20 cellular contexts compared by ENCODE assay signal in the genomic region with DNA sequence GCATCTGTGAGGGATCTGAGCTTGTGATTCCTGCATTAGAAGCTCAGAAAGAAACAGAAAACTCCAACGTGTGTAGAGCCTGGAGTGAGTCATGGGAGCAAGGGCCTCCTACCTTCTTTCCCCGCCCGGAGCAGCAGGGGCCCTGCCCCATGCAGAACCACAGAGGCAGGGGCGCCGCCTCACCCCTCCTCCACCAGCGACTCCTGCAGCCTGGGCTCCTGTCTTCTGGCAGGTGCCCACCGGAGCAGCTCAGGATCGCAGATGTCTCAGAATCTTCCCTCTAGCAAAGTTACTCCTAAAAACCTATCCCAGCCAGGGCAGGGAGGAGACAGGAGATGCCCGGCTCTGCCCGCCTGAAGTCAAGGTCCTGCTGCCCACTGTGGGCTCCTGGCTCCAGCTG. TPM values are rescaled to one million over a fixed set of nuclear protein-coding genes. Genes with fewer than 3 reads are reported as not detected.
DNase-seq lines count a peak whose midpoint lies in the region; ATAC-seq, FAIRE-seq and TF ChIP-seq lines count a peak whose summit lies in the region.
"Had no signal": no experiment of that assay in that cellular context is flagged by ENCODE, and none has a peak within 500 bp of the region (broad histone marks: within the 10 kb centered on the region; RNA-seq: fewer than 3 reads in every experiment).

No MANE protein-coding gene starts in this region.

- 73% methylated on average over 10 of the region's 10 CpGs for WGBS in K562 (ENCODE audit: insufficient coverage, low coverage, missing lambda C conversion rate)

- no peaks in the 10 kb centered on the region for H3K9me1 ChIP-seq in K562 (ENCODE audit: control insufficient read depth, insufficient read depth, low read length)

- no peak for TF ChIP-seq RAD21 in K562 (CRISPR knock-in tag; conservative IDR thresholded peaks at IDR 0.05 in 1 of 2, IDR thresholded peaks at IDR 0.05 in 1 of 2)

- no peak for TF ChIP-seq CTCF in K562 (IDR thresholded peaks at IDR 0.05 in 2 of 3, conservative IDR thresholded peaks at IDR 0.05 in 1 of 3; ENCODE audit: insufficient read depth in 2 of 3, low read depth in 1 of 3, low read length in 3 of 3)
- TF ChIP-seq CTCF in osteoblast (IDR thresholded peaks at IDR 0.05; ENCODE audit: extremely low read depth, low read depth, low read length), result no peak

- H3K4me3 ChIP-seq in H7 (ENCODE audit: insufficient read depth, low read depth, low read length) (no peak overlapping the region), K562 (no peak overlapping the region), osteoblast (ENCODE audit: insufficient read depth, low read length) (no peak overlapping the region)
- H3K4me3 ChIP-seq: A549; BLaER1 treated with 17β-estradiol and CSF1 and Interleukin-3, amounts not matched to agents 10 nM and 100 nM had no signal

- no peak for TF ChIP-seq POLR2A in K562 (conservative IDR thresholded peaks at IDR 0.05)

- CTCF ChIA-PET in K562 (lab: Yijun Ruan, JAX; ENCODE audit: low intra/inter-chr PET ratio), result no interaction called here

- TF ChIP-seq EP300 in K562 (IDR thresholded peaks at IDR 0.05; ENCODE audit: low read length), result no peak

- in situ Hi-C loops in K562 (cut with MboI), result no loop called here

- no peak overlapping the region for H3K4me2 ChIP-seq in K562 (ENCODE audit: insufficient read depth, low read length)
- no peak overlapping the region for H3K4me2 ChIP-seq in osteoblast (ENCODE audit: insufficient read depth, low read length)
- H3K4me2 ChIP-seq: A549; BLaER1 treated with 17β-estradiol and CSF1 and Interleukin-3, amounts not matched to agents 10 nM and 100 nM had no signal

- DNase-seq in H7 (peak; percentile 46), K562 (ENCODE audit: extremely low read depth in 1 of 4, low spot score in 3 of 4) (no peak), osteoblast (ENCODE audit: insufficient read length, low spot score, missing footprints) (peak; percentile 42), NCI-H2029 treated with DMSO at 0.1 percent for 48 hours (lab: John Stamatoyannopoulos, UW) (no peak)
- DNase-seq: AML-193; Caco-2; Calu3; CD4-positive, alpha-beta T cell; CD8-positive, alpha-beta T cell; DMS79 treated with DMSO at 0.1 percent for 48 hours; GF-D8 had no signal

- no peak overlapping the region for H3K9ac ChIP-seq in K562 (ENCODE audit: insufficient read depth in 1 of 2, low read depth in 2 of 2, low read length in 2 of 2)
- H3K9ac ChIP-seq: BLaER1 treated with 17β-estradiol and CSF1 and Interleukin-3, amounts not matched to agents 10 nM and 100 nM had no signal

- H3K36me3 ChIP-seq in H7 (replicated peaks; ENCODE audit: control insufficient read depth, insufficient read depth, low read length) (no peaks in the 10 kb centered on the region), K562 (ENCODE audit: control insufficient read depth, insufficient read depth, low read length) (peaks cover 6% of the 10 kb centered on the region; the same call in 1 of the 3 replicates), osteoblast (ENCODE audit: insufficient read depth, low read length) (no peaks in the 10 kb centered on the region)

- H3K27me3 ChIP-seq in H7 (ENCODE audit: control insufficient read depth, insufficient read depth, low read length) (peaks cover 2% of the 10 kb centered on the region), K562 (ENCODE audit: control insufficient read depth in 2 of 2, insufficient read depth in 2 of 2, low read length in 2 of 2) (peaks cover 17 to 27% of the 10 kb centered on the region in 2 experiments; a peak in 4 of 5 replicates), osteoblast (ENCODE audit: insufficient read depth, low read length) (no peaks in the 10 kb centered on the region)

- H3K27ac ChIP-seq in K562 (ENCODE audit: extremely low read depth, low read depth, low read length) (no peak overlapping the region), osteoblast (ENCODE audit: low read depth, low read length) (no peak overlapping the region)
- H3K27ac ChIP-seq: 22Rv1; A549; BLaER1 treated with 17β-estradiol and CSF1 and Interleukin-3, amounts not matched to agents 10 nM and 100 nM; C4-2B had no signal

- intact Hi-C loops in K562 (cut with micrococcal nuclease), result no loop called here

- H3K79me2 ChIP-seq in K562 (ENCODE audit: control insufficient read depth, insufficient read depth, low read length), result no peaks in the 10 kb centered on the region
- H3K79me2 ChIP-seq in osteoblast (ENCODE audit: insufficient read depth, low read length), result no peaks in the 10 kb centered on the region

- H4K20me1 ChIP-seq in K562 (replicated peaks; ENCODE audit: control insufficient read depth, insufficient read depth, low read length) (no peaks in the 10 kb centered on the region; the same call in 1 of the 2 replicates), osteoblast (ENCODE audit: insufficient read depth, low read length) (no peaks in the 10 kb centered on the region)

- no peaks in the 10 kb centered on the region for H3K9me3 ChIP-seq in K562 (replicated peaks; ENCODE audit: control insufficient read depth, insufficient read depth, low read depth, low read length)
- H3K9me3 ChIP-seq in osteoblast (ENCODE audit: low read depth, low read length), result no peaks in the 10 kb centered on the region

- BruUV-seq in K562 (replicated peaks; lab: Mats Ljungman, UMichigan), result no TSS peak

- ATAC-seq in K562 (no peak), HG03135 (IDR thresholded peaks at IDR 0.05; ENCODE audit: unreplicated experiment) (no peak)
- ATAC-seq: A549; CD8-positive, alpha-beta T cell had no signal

- POLR2A ChIA-PET in K562 (lab: Yijun Ruan, JAX), result no interaction called here

- no peak for FAIRE-seq in K562 (lab: Jason Lieb, UNC)
- FAIRE-seq: A549, D721Med, G401.6, GM12891, GM19239 had no signal

- H2AFZ ChIP-seq in K562 (ENCODE audit: low read depth, low read length) (no peak overlapping the region), osteoblast (ENCODE audit: low read length) (no peak overlapping the region)

- H3K4me1 ChIP-seq in K562 (replicated peaks in 1 of 2; ENCODE audit: control insufficient read depth in 2 of 2, insufficient read depth in 2 of 2, low read length in 2 of 2) (peaks cover 0 to 8% of the 10 kb centered on the region in 2 experiments; a peak in 2 of 5 replicates), osteoblast (ENCODE audit: insufficient read depth, low read length) (peaks cover 12% of the 10 kb centered on the region)

TF ChIP-seq in K562, 482 proteins besides CTCF, POLR2A, EP300 and RAD21:
- TF ChIP-seq GTF2E2 (tag; IDR thresholded peaks at IDR 0.05), result no peak
- TF ChIP-seq POLR2G (IDR thresholded peaks at IDR 0.05; ENCODE audit: low read depth, low read length), result 0 out of 2 replicates have a peak, but pooled peaks have one; percentile 40
TF ChIP-seq in K562: peak in this region for 1.

RNA-seq across cellular contexts. Expression of a gene that starts 58.7 kb away (rescaled TPM):
- total RNA-seq in H7 (2014; rRNA removed; shearing (Covaris generic)), result 19.3 and 24.9 TPM in 2 replicates
- 42.7 and 128 TPM in 2 replicates for total RNA-seq in K562 (2011; cell fraction: chromatin; rRNA removed; ENCODE audit: low replicate concordance)
- 25.8 and 32.5 TPM in 2 replicates for total RNA-seq in K562 (2011; cell fraction: nucleolus; rRNA removed)
- total RNA-seq in K562 (2011; cell fraction: nucleoplasm; rRNA removed), result 46.3 and 62.1 TPM in 2 replicates
- total RNA-seq in K562 (2014; rRNA removed) (24.6 and 25.8 TPM in 2 replicates), K562 (2014; rRNA removed; fragmentation: Illumina TruSeq; extraction: Trizol) (35.0 and 38.5 TPM in 2 replicates), K562 (2015; rRNA removed; fragmentation: Illumina TruSeq; extraction: Trizol) (29.1 and 32.7 TPM in 2 replicates), K562 (2021) (24.4 and 25.0 TPM in 2 replicates), osteoblast (31.2 and 43.8 TPM in 2 replicates)
- polyA plus RNA-seq in K562 (2011; rRNA removed) (48.8 and 54.6 TPM in 2 replicates), K562 (2014; fragmentation: Illumina TruSeq; extraction: Trizol) (29.7 and 34.9 TPM in 2 replicates), K562 (2014; fragmentation: Nextera tagmentation; extraction: Ambion mirVana) (10 to 100 TPM; 22.2 to 24.7 TPM), K562 (2014; rRNA removed) (30.3 and 30.8 TPM in 2 replicates)
- polyA plus RNA-seq in K562 (2011; cell fraction: cytosol; rRNA removed), result 13.2 and 34.8 TPM in 2 replicates
- polyA plus RNA-seq in K562 (2011; cell fraction: nucleus; rRNA removed), result 83.4 and 119 TPM in 2 replicates
- 22.5 and 23.5 TPM in 2 replicates for polyA plus RNA-seq in K562 (2012)
- polyA minus RNA-seq in K562 (2011; rRNA and poly(A)+ RNA removed), result 34.8 and 38.8 TPM in 2 replicates
- 10.6 and 13.2 TPM in 2 replicates for polyA minus RNA-seq in K562 (2011; cell fraction: cytosol; rRNA and poly(A)+ RNA removed)
- 14.7 and 29.1 TPM in 2 replicates for polyA minus RNA-seq in K562 (2011; cell fraction: nucleus; rRNA and poly(A)+ RNA removed)

Comparison
In these comparisons a context has a peak if more than half of its experiments do, and no peak if none do; other contexts are left out.
1. DNase-seq: peak in H7 (single experiment) and osteoblast (single experiment); none in K562 (0 of 4) and NCI-H2029 treated with DMSO at 0.1 percent for 48 hours (single experiment).